Comparison of ENCODE assay signal across 7 cellular contexts in the genomic region with DNA sequence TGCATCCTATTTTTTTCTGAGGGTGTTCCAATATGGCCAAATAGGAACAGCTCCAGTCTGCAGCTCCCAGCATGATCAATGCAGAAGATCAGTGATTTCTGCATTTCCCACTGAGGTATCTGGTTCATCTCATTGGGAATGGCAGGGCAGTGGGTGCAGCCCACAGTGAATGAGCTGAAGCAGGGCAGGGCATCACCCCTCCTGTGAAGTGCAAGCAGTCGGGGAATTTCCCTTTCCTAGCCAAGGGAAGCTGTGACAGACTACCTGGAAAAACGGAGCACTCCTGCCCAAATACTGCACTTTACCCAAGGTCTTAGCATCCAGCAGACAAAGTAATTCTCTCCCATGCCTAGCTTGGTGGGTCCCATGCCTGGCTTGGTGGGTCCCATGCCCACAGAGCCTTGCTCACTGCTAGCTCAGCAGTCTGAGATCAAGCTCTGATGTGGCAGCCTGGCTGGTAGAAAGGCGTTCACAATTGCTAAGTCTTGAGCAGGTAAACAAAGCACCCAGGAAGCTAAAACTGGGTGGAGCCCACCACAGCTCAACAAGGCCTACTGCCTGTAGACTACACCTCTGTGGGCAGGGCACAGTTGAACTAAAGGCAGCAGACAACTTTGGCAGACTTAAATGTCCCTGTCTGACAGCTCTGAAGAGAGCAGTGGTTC.
DNase-seq lines count a peak whose midpoint lies in the region; ATAC-seq and TF ChIP-seq lines count a peak whose summit lies in the region.
"Not testable (repeated sequence)": the region's sequence is repeated elsewhere in the genome, so short reads cannot be mapped to it uniquely, and the experiment has no call there.

No MANE protein-coding gene starts in this region.

- not testable (repeated sequence) for TF ChIP-seq CTCF in CD4-positive, alpha-beta T cell (IDR thresholded peaks at IDR 0.05)

- ATAC-seq in CD4-positive, CD25-positive, alpha-beta regulatory T cell (ENCODE audit: low read depth in 2 of 2), result peak; percentile 34 to 67
- ATAC-seq in CD4-positive, alpha-beta T cell (ENCODE audit: poor library complexity), result peak; percentile 87
- ATAC-seq in T-helper 17 cell, result peak; percentile 86
- ATAC-seq in central memory CD8-positive, alpha-beta T cell (replicated peaks; ENCODE audit: extremely low read depth, poor library complexity, severe bottlenecking), result peak; percentile 58
- ATAC-seq in effector memory CD8-positive, alpha-beta T cell (replicated peaks), result peak; percentile 40
- ATAC-seq in naive thymus-derived CD4-positive, alpha-beta T cell, result peak; percentile 67
- peak; percentile 56 to 92 for ATAC-seq in naive thymus-derived CD8-positive, alpha-beta T cell

- H3K27ac ChIP-seq in CD4-positive, CD25-positive, alpha-beta regulatory T cell (ENCODE audit: insufficient read depth, low read length, poor library complexity, severe bottlenecking); CD4-positive, alpha-beta T cell (ENCODE audit: low read depth, low read length); naive thymus-derived CD4-positive, alpha-beta T cell (ENCODE audit: low read depth, low read length): not testable (repeated sequence)

- H3K4me3 Mint-ChIP-seq in CD4-positive, CD25-positive, alpha-beta regulatory T cell; CD4-positive, alpha-beta T cell; T-helper 17 cell; central memory CD8-positive, alpha-beta T cell; effector memory CD8-positive, alpha-beta T cell; naive thymus-derived CD4-positive, alpha-beta T cell; naive thymus-derived CD8-positive, alpha-beta T cell: not testable (repeated sequence)

- DNase-seq in CD4-positive, CD25-positive, alpha-beta regulatory T cell; CD4-positive, alpha-beta T cell; T-helper 17 cell; central memory CD8-positive, alpha-beta T cell (ENCODE audit: low spot score in 2 of 2); effector memory CD8-positive, alpha-beta T cell; naive thymus-derived CD4-positive, alpha-beta T cell; naive thymus-derived CD8-positive, alpha-beta T cell: not testable (repeated sequence)

- H3K27me3 ChIP-seq in CD4-positive, CD25-positive, alpha-beta regulatory T cell (ENCODE audit: control insufficient read depth, insufficient read depth, low read length); CD4-positive, alpha-beta T cell (ENCODE audit: control insufficient read depth, insufficient read depth, low read length); naive thymus-derived CD4-positive, alpha-beta T cell (ENCODE audit: control insufficient read depth in 2 of 2, insufficient read depth in 2 of 2, low read length in 2 of 2): not testable (repeated sequence)

- H3K4me3 ChIP-seq in CD4-positive, CD25-positive, alpha-beta regulatory T cell (ENCODE audit: low read depth, low read length); naive thymus-derived CD4-positive, alpha-beta T cell (ENCODE audit: low read length): not testable (repeated sequence)

- not testable (repeated sequence) for H3K36me3 Mint-ChIP-seq in CD4-positive, CD25-positive, alpha-beta regulatory T cell; CD4-positive, alpha-beta T cell (ENCODE audit: low read depth); T-helper 17 cell (ENCODE audit: low read depth); central memory CD8-positive, alpha-beta T cell (ENCODE audit: insufficient read depth); effector memory CD8-positive, alpha-beta T cell (ENCODE audit: insufficient read depth); naive thymus-derived CD4-positive, alpha-beta T cell; naive thymus-derived CD8-positive, alpha-beta T cell

- H3K27me3 Mint-ChIP-seq in CD4-positive, CD25-positive, alpha-beta regulatory T cell; CD4-positive, alpha-beta T cell; T-helper 17 cell; central memory CD8-positive, alpha-beta T cell; effector memory CD8-positive, alpha-beta T cell; naive thymus-derived CD4-positive, alpha-beta T cell; naive thymus-derived CD8-positive, alpha-beta T cell: not testable (repeated sequence)

- CTCF ChIA-PET in CD4-positive, alpha-beta T cell (lab: Charles Lee); naive thymus-derived CD4-positive, alpha-beta T cell (lab: Charles Lee): not testable (repeated sequence)

- H3K9me3 ChIP-seq in CD4-positive, CD25-positive, alpha-beta regulatory T cell (ENCODE audit: control insufficient read depth in 2 of 2, low read length in 2 of 2); CD4-positive, alpha-beta T cell (ENCODE audit: control insufficient read depth, low read length); T-helper 17 cell (ENCODE audit: control insufficient read depth, low read length, poor library complexity, severe bottlenecking); naive thymus-derived CD4-positive, alpha-beta T cell (ENCODE audit: control insufficient read depth in 2 of 3, low read length in 3 of 3): not testable (repeated sequence)

- not testable (repeated sequence) for H3K27ac Mint-ChIP-seq in CD4-positive, CD25-positive, alpha-beta regulatory T cell; CD4-positive, alpha-beta T cell; T-helper 17 cell; central memory CD8-positive, alpha-beta T cell (ENCODE audit: low read depth); effector memory CD8-positive, alpha-beta T cell; naive thymus-derived CD4-positive, alpha-beta T cell; naive thymus-derived CD8-positive, alpha-beta T cell

- intact Hi-C loops in CD4-positive, alpha-beta T cell (cut with DNase I, micrococcal nuclease); naive thymus-derived CD4-positive, alpha-beta T cell (cut with micrococcal nuclease): not testable (repeated sequence)

- POLR2A ChIA-PET in CD4-positive, alpha-beta T cell (lab: Charles Lee); naive thymus-derived CD4-positive, alpha-beta T cell (lab: Charles Lee); naive thymus-derived CD8-positive, alpha-beta T cell (lab: Charles Lee): not testable (repeated sequence)

- H3K4me1 Mint-ChIP-seq in CD4-positive, CD25-positive, alpha-beta regulatory T cell; CD4-positive, alpha-beta T cell (ENCODE audit: low read depth); T-helper 17 cell; central memory CD8-positive, alpha-beta T cell; effector memory CD8-positive, alpha-beta T cell (ENCODE audit: low read depth in 2 of 2); naive thymus-derived CD4-positive, alpha-beta T cell; naive thymus-derived CD8-positive, alpha-beta T cell: not testable (repeated sequence)

- H3K4me1 ChIP-seq in CD4-positive, CD25-positive, alpha-beta regulatory T cell (ENCODE audit: control insufficient read depth, insufficient read depth, low read length, poor library complexity, severe bottlenecking); naive thymus-derived CD4-positive, alpha-beta T cell (ENCODE audit: control insufficient read depth in 2 of 2, insufficient read depth in 2 of 2, low read length in 2 of 2): not testable (repeated sequence)

- not testable (repeated sequence) for H3K9me3 Mint-ChIP-seq in CD4-positive, CD25-positive, alpha-beta regulatory T cell; CD4-positive, alpha-beta T cell; central memory CD8-positive, alpha-beta T cell; effector memory CD8-positive, alpha-beta T cell; naive thymus-derived CD4-positive, alpha-beta T cell; naive thymus-derived CD8-positive, alpha-beta T cell

- not testable (repeated sequence) for H3K36me3 ChIP-seq in CD4-positive, CD25-positive, alpha-beta regulatory T cell (ENCODE audit: control insufficient read depth, insufficient read depth, low read length); naive thymus-derived CD4-positive, alpha-beta T cell (ENCODE audit: control insufficient read depth in 2 of 3, insufficient read depth in 3 of 3, low read length in 3 of 3)
